19 cellular contexts compared by ENCODE assay signal in genomic region chr4:123024710-123025109, GRCh38.
"Had no signal": no experiment of that assay in that cellular context is flagged by ENCODE, and none has a peak within 500 bp of the region (broad histone marks: within the 10 kb centered on the region; RNA-seq: fewer than 3 reads in every experiment).

No MANE protein-coding gene starts in this region.

- H3K79me2 ChIP-seq: parathyroid adenoma had no signal

- ATAC-seq: effector memory CD8-positive, alpha-beta T cell; natural killer cell; stimulated activated naive CD8-positive, alpha-beta T cell treated with anti-CD3 and anti-CD28 coated beads, Interleukin-15, Interleukin-2, amounts not matched to agents 100 U/mL and 50 U/mL, for 24 hours had no signal

- H2AFZ ChIP-seq: parathyroid adenoma had no signal

- H3K9me3 ChIP-seq: tibial nerve had no signal

- FAIRE-seq: bronchial epithelial cell, urothelium cell line had no signal

- H3K9me3 Mint-ChIP-seq: dendritic cell treated with granulocyte-macrophage colony-stimulating factor and Interleukin-4, amounts not matched to agents 40 ng/mL and 50 ng/mL, for 4 days; effector memory CD8-positive, alpha-beta T cell; natural killer cell had no signal

- H3K27me3 ChIP-seq: tibial nerve had no signal

- H3K27ac Mint-ChIP-seq: activated naive CD8-positive, alpha-beta T cell; dendritic cell treated with granulocyte-macrophage colony-stimulating factor and Interleukin-4, amounts not matched to agents 40 ng/mL and 50 ng/mL, for 4 days; natural killer cell had no signal

- H3K4me1 ChIP-seq: parathyroid adenoma, tibial nerve had no signal

- H3K4me3 ChIP-seq: tibial nerve had no signal

- H3K4me3 Mint-ChIP-seq: activated naive CD8-positive, alpha-beta T cell; dendritic cell treated with granulocyte-macrophage colony-stimulating factor and Interleukin-4, amounts not matched to agents 40 ng/mL and 50 ng/mL, for 4 days; effector memory CD8-positive, alpha-beta T cell; natural killer cell had no signal

- H3K27ac ChIP-seq: epithelial cell of prostate, parathyroid adenoma, tibial nerve, VCaP had no signal

- H3K9ac ChIP-seq: parathyroid adenoma had no signal

- H3K27me3 Mint-ChIP-seq: activated naive CD8-positive, alpha-beta T cell; dendritic cell treated with granulocyte-macrophage colony-stimulating factor and Interleukin-4, amounts not matched to agents 40 ng/mL and 50 ng/mL, for 4 days; effector memory CD8-positive, alpha-beta T cell had no signal

- DNase-seq: activated CD4-positive, alpha-beta T cell treated with anti-CD3 and anti-CD28 coated beads, Interleukin-2, amount 50 U/mL, for 4 hours; activated CD4-positive, CD25-positive, alpha-beta regulatory T cell treated with anti-CD3 and anti-CD28 coated beads, Interleukin-2, amount 50 U/mL, for 72 hours; effector memory CD8-positive, alpha-beta T cell; foreskin fibroblast; hippocampal formation; natural killer cell; stimulated activated CD4-positive, alpha-beta T cell treated with anti-CD3 and anti-CD28 coated beads, Interleukin-12 subunit alpha, Interleukin-12 subunit beta, amount 100 ng/mL, for 4 hours; stimulated activated CD4-positive, alpha-beta T cell treated with anti-CD3 and anti-CD28 coated beads, Interleukin-1b, Interleukin-23, amount 100 ng/mL, for 48 hours; stimulated activated naive CD8-positive, alpha-beta T cell treated with anti-CD3 and anti-CD28 coated beads, Interleukin-15, Interleukin-2, amounts not matched to agents 100 U/mL and 50 U/mL, for 24 hours; substantia nigra; T1000 had no signal
